Comparison of ENCODE assay signal across 6 cellular contexts in the genomic region with DNA sequence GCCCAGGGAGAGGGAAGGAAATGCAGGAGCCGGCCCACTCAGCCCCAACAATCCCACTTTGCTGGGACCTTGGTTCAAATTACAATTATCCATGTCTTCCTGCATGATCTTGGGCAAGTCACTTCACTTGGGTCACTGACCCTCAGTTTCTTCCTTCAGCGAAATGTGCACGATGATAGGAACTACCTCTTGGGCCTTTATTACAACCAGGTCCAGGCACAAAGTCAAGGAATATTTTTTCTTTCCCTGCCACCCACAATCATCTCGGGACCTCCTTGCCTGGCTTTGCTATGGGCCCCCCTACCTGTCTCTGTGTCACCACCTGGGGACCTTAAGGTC. TPM values are rescaled to one million over a fixed set of nuclear protein-coding genes. Genes with fewer than 3 reads are reported as not detected.
A peak's percentile ranks its signal among the peaks of the same experiment; 100 is the strongest.
DNase-seq lines count a peak whose midpoint lies in the region; ATAC-seq and TF ChIP-seq lines count a peak whose summit lies in the region.

No MANE protein-coding gene starts in this region.

- ATAC-seq in heart left ventricle: no peak

- 20 to 30% (median 22%) methylated on average over 4 of the region's 4 CpGs for WGBS in heart left ventricle, 4 donors
- WGBS in urinary bladder: 15% methylated on average over 4 of the region's 4 CpGs

- no peaks in the 10 kb centered on the region for H3K9me3 ChIP-seq in heart left ventricle
- H3K9me3 ChIP-seq in iPS-18c (ENCODE audit: control insufficient read depth, insufficient read depth, low read length): no peaks in the 10 kb centered on the region

- intact Hi-C loops in heart left ventricle (cut with DNase I) (no loop called here), cardiac septum (cut with DNase I) (no loop called here)

- peaks cover 0 to 5% (median 0%) of the 10 kb centered on the region in 9 donors for H3K27me3 ChIP-seq in heart left ventricle

- H3K4me1 ChIP-seq in heart left ventricle: peaks cover 0 to 64% (median 18%) of the 10 kb centered on the region in 12 donors
- no peaks in the 10 kb centered on the region for H3K4me1 ChIP-seq in urinary bladder (ENCODE audit: insufficient read depth)

- no peak for TF ChIP-seq POLR2A in heart left ventricle (IDR thresholded peaks at IDR 0.05)

- H3K36me3 ChIP-seq in heart left ventricle (peaks cover 0 to 17% (median 0%) of the 10 kb centered on the region in 9 donors), urinary bladder (ENCODE audit: insufficient read depth) (no peaks in the 10 kb centered on the region)

- peak overlapping the region in 11 of 12 donors; percentile 42 to 91 (median 79) for H3K27ac ChIP-seq in heart left ventricle
- H3K27ac ChIP-seq in urinary bladder (ENCODE audit: low read depth): no peak overlapping the region

- TF ChIP-seq CTCF in heart left ventricle (IDR thresholded peaks at IDR 0.05): no peak

- DNase-seq in heart left ventricle (no peak), cardiac septum (ENCODE audit: low spot score) (no peak), NCI-H2081 treated with DMSO at 0.1 percent for 48 hours (lab: John Stamatoyannopoulos, UW) (no peak), SKM-1 (lab: John Stamatoyannopoulos, UW; ENCODE audit: unreplicated experiment) (no peak)

- H3K4me3 ChIP-seq in heart left ventricle: peak overlapping the region in 11 of 12 donors; percentile 43 to 67 (median 62)
- H3K4me3 ChIP-seq in iPS-18c (ENCODE audit: insufficient read depth, low read depth, low read length): peak overlapping the region; percentile 65
- H3K4me3 ChIP-seq in urinary bladder (ENCODE audit: low read depth, low read length): peak overlapping the region; percentile 41

RNA-seq across cellular contexts. Expression of a gene that starts 0.4 kb away (rescaled TPM):
- total RNA-seq in heart left ventricle: 100 to 1,000 TPM in 3 of 9 donors, 10 to 100 TPM in 6; 19.8 to 367 (median 81.1) TPM
- polyA plus RNA-seq in heart left ventricle: 10 to 100 TPM; 21.5 to 33.2 TPM
- total RNA-seq in cardiac septum: 37.1 TPM
- total RNA-seq in urinary bladder: 51.5 TPM
- 221 TPM for polyA plus RNA-seq in urinary bladder

RNA-seq across cellular contexts. Expression of a gene that starts 21.2 kb away (rescaled TPM):
- total RNA-seq in heart left ventricle (100 to 1,000 TPM in 7 of 9 donors, 10 to 100 TPM in 2; 62.5 to 214 (median 129) TPM), cardiac septum (111 TPM), urinary bladder (31.7 TPM)
- polyA plus RNA-seq in heart left ventricle (10 to 100 TPM; 77.7 to 92.5 TPM), urinary bladder (129 TPM)

RNA-seq across cellular contexts. Expression of a gene that starts 21.3 kb away (rescaled TPM):
- total RNA-seq in heart left ventricle (10 to 100 TPM in 5 of 9 donors, 1 to 10 TPM in 4; 3.5 to 14.8 (median 10.8) TPM), cardiac septum (7.6 TPM), urinary bladder (4.8 TPM)
- polyA plus RNA-seq in heart left ventricle (1 to 10 TPM; 3.0 to 8.4 TPM), urinary bladder (11.7 TPM)

RNA-seq across cellular contexts. Expression of a gene that starts 22.2 kb away (rescaled TPM):
- total RNA-seq in heart left ventricle (10 to 100 TPM; 22.2 to 40.2 (median 28.2) TPM), cardiac septum (30.2 TPM), urinary bladder (11.5 TPM)
- polyA plus RNA-seq in heart left ventricle (10 to 100 TPM; 17.5 to 31.1 TPM), urinary bladder (44.0 TPM)

RNA-seq across cellular contexts. Expression of a gene that starts 24.9 kb away (rescaled TPM):
- total RNA-seq in heart left ventricle: 1 to 10 TPM in 7 of 9 donors, not detected in 2; 1.1 to 4.0 (median 1.8) TPM
- polyA plus RNA-seq in heart left ventricle: 1 to 10 TPM in 1 of 2 donors, under 1 TPM in 1; 0.58 to 2.7 TPM
- total RNA-seq in cardiac septum: 3.3 TPM
- 1.7 TPM for total RNA-seq in urinary bladder
- polyA plus RNA-seq in urinary bladder: 3.8 TPM
